In the genomic region with DNA sequence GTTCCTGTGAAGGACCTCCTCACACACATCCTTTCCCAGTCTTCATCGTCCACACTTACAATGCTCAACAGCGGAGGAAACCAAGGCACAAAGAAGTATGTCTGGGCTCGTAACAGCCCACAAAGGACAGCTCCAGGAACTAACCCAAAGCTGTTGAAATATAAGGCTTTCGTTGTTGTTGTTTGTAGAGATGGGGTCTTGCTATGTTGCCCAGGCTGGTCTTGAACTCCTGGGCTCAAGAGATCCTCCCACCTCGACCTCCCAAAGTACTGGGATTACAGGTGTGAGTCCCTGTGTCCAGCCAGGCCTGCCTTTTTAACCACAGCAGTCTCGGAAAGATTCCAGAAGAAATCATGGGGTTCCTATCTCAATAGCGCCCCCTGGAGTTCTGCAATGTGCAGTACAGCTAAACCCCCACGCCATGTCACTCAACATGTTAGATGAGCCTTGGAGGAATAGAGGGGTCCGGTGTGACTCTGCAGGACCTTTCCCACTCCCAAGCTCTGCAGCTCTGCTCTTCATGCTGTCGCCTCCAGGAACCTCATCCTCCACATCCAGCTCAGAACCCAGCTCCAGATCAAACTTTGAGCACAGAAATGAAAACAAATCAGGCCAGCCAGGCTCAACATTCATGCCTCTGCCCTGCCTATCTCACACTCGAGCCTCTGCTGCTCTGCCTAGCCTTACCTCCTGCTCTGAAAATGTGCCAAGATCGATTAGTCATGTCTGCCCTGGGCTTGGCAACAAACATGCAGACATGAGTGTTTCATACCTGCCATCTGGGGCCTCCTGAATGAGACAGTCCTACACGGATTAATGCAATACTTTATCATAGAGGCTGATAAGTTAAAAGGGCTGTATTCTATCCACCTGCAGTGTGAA, we compare ENCODE assay signal across 8 cellular contexts. TPM values are rescaled to one million over a fixed set of nuclear protein-coding genes. Genes with fewer than 3 reads are reported as not detected.
A peak's percentile ranks its signal among the peaks of the same experiment; 100 is the strongest.
DNase-seq lines count a peak whose midpoint lies in the region; ATAC-seq and TF ChIP-seq lines count a peak whose summit lies in the region.

No MANE protein-coding gene starts in this region.

- no peak overlapping the region for H2AFZ ChIP-seq in OCI-LY3 (ENCODE audit: low read depth, low read length)

- intact Hi-C loops in lower lobe of right lung (cut with DNase I), result no loop called here

- H3K4me2 ChIP-seq in OCI-LY3 (ENCODE audit: low read length), result no peak overlapping the region

- no peaks in the 10 kb centered on the region for H3K79me2 ChIP-seq in OCI-LY3 (ENCODE audit: low read length)

- DNase-seq in CD1c-positive myeloid dendritic cell (ENCODE audit: extremely low spot score) (peak; percentile 63), H7 (peak; percentile 90), lower lobe of right lung (no peak), putamen (ENCODE audit: low spot score) (no peak), T1000 (lab: John Stamatoyannopoulos, UW) (no peak), mucosa of gallbladder (ENCODE audit: low spot score) (no peak)

- no peak overlapping the region for H3K4me3 Mint-ChIP-seq in brain

- no peak overlapping the region for H3K9ac ChIP-seq in OCI-LY3 (ENCODE audit: low read length)

- H3K27me3 ChIP-seq in H7 (ENCODE audit: control insufficient read depth, insufficient read depth, low read length), result no peaks in the 10 kb centered on the region
- no peaks in the 10 kb centered on the region for H3K27me3 ChIP-seq in OCI-LY3 (ENCODE audit: low read depth, low read length)
- no peaks in the 10 kb centered on the region for H3K27me3 ChIP-seq in lower lobe of right lung (ENCODE audit: low read depth)

- peak in 1 of 2 donors; percentile 37 for ATAC-seq in lower lobe of right lung

- H3K27ac ChIP-seq in OCI-LY3 (ENCODE audit: low read length) (no peak overlapping the region), lower lobe of right lung (no peak overlapping the region)

- peaks cover 13% of the 10 kb centered on the region for H3K4me1 Mint-ChIP-seq in brain

- H3K4me1 ChIP-seq in OCI-LY3 (ENCODE audit: low read length) (peaks cover 5% of the 10 kb centered on the region; the same call in 1 of the 2 replicates), lower lobe of right lung (peaks cover 7% of the 10 kb centered on the region)

- H4K20me1 ChIP-seq in OCI-LY3 (ENCODE audit: insufficient read depth, low read length), result no peaks in the 10 kb centered on the region

- TF ChIP-seq CTCF in OCI-LY3 (IDR thresholded peaks at IDR 0.05; ENCODE audit: low read depth, low read length) (peak; percentile 80), brain (conservative IDR thresholded peaks at IDR 0.05) (peak; percentile 38 to 67), lower lobe of right lung (IDR thresholded peaks at IDR 0.05) (peak; percentile 69)

- H3K27ac Mint-ChIP-seq in brain, result peak overlapping the region in 1 of 5 experiments; percentile 55

- H3K36me3 ChIP-seq in H7 (replicated peaks; ENCODE audit: control insufficient read depth, insufficient read depth, low read length) (no peaks in the 10 kb centered on the region), OCI-LY3 (replicated peaks; ENCODE audit: low read depth, low read length) (no peaks in the 10 kb centered on the region), lower lobe of right lung (peaks cover 12% of the 10 kb centered on the region)

- peaks cover 0 to 9% (median 4%) of the 10 kb centered on the region in 5 experiments for H3K9me3 Mint-ChIP-seq in brain

- H3K9me3 ChIP-seq in OCI-LY3 (ENCODE audit: insufficient read depth, low read length) (no peaks in the 10 kb centered on the region), lower lobe of right lung (no peaks in the 10 kb centered on the region)

- peaks cover 38% of the 10 kb centered on the region for H3K36me3 Mint-ChIP-seq in brain

- H3K4me3 ChIP-seq in H7 (ENCODE audit: insufficient read depth, low read depth, low read length) (no peak overlapping the region; the same call in 1 of the 2 replicates), OCI-LY3 (ENCODE audit: low read length) (no peak overlapping the region), lower lobe of right lung (no peak overlapping the region)

- peaks cover 4% of the 10 kb centered on the region for H3K27me3 Mint-ChIP-seq in brain

RNA-seq across cellular contexts. Expression of a gene that starts 7.5 kb away (rescaled TPM):
- total RNA-seq in H7 (2014; rRNA removed; shearing (Covaris generic)), result not detected in 2 replicates
- 23.1 TPM for polyA plus RNA-seq in brain (ENCODE audit: insufficient read depth, low read depth, low replicate concordance)
- total RNA-seq in lower lobe of right lung (11.2 TPM), mucosa of gallbladder (10.0 TPM)

RNA-seq across cellular contexts. Expression of a gene that starts 59.2 kb away (rescaled TPM):
- total RNA-seq in H7 (2014; rRNA removed; shearing (Covaris generic)), result not detected in 2 replicates
- not detected for polyA plus RNA-seq in brain (ENCODE audit: insufficient read depth, low read depth, low replicate concordance)
- total RNA-seq in lower lobe of right lung (not detected), mucosa of gallbladder (not detected)

Comparison
In these comparisons a context has a peak if more than half of its experiments do, and no peak if none do; other contexts are left out.
1. DNase-seq: peak in CD1c-positive myeloid dendritic cell (single experiment) and H7 (single experiment); none in lower lobe of right lung (single experiment), putamen (single experiment), T1000 (single experiment) and mucosa of gallbladder (single experiment).
2. RNA of a gene that starts 7.5 kb away (total RNA-seq): 11.2 TPM in lower lobe of right lung (single experiment) and 10.0 TPM in mucosa of gallbladder (single experiment); not detected in H7; every median in the first group is over 10 times any median in the second.
3. Peak in every context shown above with its lines, with median percentiles within 50 percentile points of each other: CTCF ChIP-seq.